12 cellular contexts compared by ENCODE assay signal in the genomic region with DNA sequence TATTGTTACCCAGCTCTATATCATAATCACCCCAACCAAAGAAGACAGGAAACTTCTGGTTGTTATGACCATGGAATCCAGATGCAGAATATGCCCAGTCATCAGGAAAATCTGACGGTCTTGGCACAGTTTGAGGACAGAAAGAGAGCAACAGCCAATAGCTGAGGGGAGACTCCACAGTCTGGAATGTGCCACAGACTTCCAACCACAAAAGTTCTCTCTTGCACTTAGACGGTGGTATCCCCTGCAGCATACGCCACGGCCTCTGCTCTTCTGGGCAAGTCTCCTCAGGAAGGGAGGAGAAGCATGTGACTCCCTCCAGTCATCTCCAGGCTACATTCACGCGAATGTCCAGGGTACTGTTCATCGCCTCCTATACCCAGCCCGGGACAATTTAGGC. TPM values are rescaled to one million over a fixed set of nuclear protein-coding genes. Genes with fewer than 3 reads are reported as not detected.
DNase-seq lines count a peak whose midpoint lies in the region; ATAC-seq and TF ChIP-seq lines count a peak whose summit lies in the region.
"Had no signal": no experiment of that assay in that cellular context is flagged by ENCODE, and none has a peak within 500 bp of the region (broad histone marks: within the 10 kb centered on the region; RNA-seq: fewer than 3 reads in every experiment).

No MANE protein-coding gene starts in this region.

- no peaks in the 10 kb centered on the region for H3K36me3 ChIP-seq in upper lobe of left lung
- H3K36me3 ChIP-seq: ovary had no signal

- H3K27ac ChIP-seq in upper lobe of left lung = no peak overlapping the region
- H3K27ac ChIP-seq: KMS-11 had no signal

- no peaks in the 10 kb centered on the region for H3K9me3 ChIP-seq in upper lobe of left lung
- H3K9me3 ChIP-seq: ovary had no signal

- H3K27me3 ChIP-seq in upper lobe of left lung = no peaks in the 10 kb centered on the region
- H3K27me3 ChIP-seq: ovary had no signal

- peak; percentile 90 for DNase-seq in HT1080 (ENCODE audit: low read depth)
- DNase-seq in cardiac fibroblast (ENCODE audit: low read depth in 2 of 2) = peak; percentile 92
- DNase-seq in kidney tubule cell (ENCODE audit: low spot score) = peak; percentile 92
- DNase-seq in upper lobe of left lung = no peak
- no peak for DNase-seq in NCI-H748 (lab: John Stamatoyannopoulos, UW; ENCODE audit: unreplicated experiment)
- DNase-seq in NCI-H510A (lab: John Stamatoyannopoulos, UW) = no peak
- DNase-seq: GF-D8, NCI-H510A treated with DMSO at 0.1 percent for 48 hours, T-helper 1 cell had no signal

- TF ChIP-seq CTCF in cardiac fibroblast (IDR thresholded peaks at IDR 0.05; ENCODE audit: low read depth, low read length) (no peak), upper lobe of left lung (IDR thresholded peaks at IDR 0.05) (no peak)

- H3K4me3 ChIP-seq in cardiac fibroblast (replicated peaks in 1 of 2; ENCODE audit: low read depth in 2 of 2, low read length in 2 of 2) (no peak overlapping the region), upper lobe of left lung (no peak overlapping the region)
- H3K4me3 ChIP-seq: ovary had no signal

- TF ChIP-seq EP300 in upper lobe of left lung (IDR thresholded peaks at IDR 0.05) = no peak

- WGBS in upper lobe of left lung, 2 donors = 70% methylated on average over 8 of the region's 8 CpGs

- ATAC-seq in upper lobe of left lung (ENCODE audit: low FRiP score in 2 of 2) (peak; percentile 72 to 84), GM19467 (IDR thresholded peaks at IDR 0.05; ENCODE audit: unreplicated experiment) (no peak)

- TF ChIP-seq POLR2A in upper lobe of left lung (IDR thresholded peaks at IDR 0.05) = no peak

- no peaks in the 10 kb centered on the region for H3K4me1 ChIP-seq in upper lobe of left lung

RNA-seq across cellular contexts. Expression of gene ZNF827, which starts 18.4 kb away (rescaled TPM):
- 5.8 and 6.7 TPM in 2 replicates for total RNA-seq in HT1080 (2014; rRNA removed; shearing (Covaris generic))
- polyA plus RNA-seq in HT1080 (2015; cell fraction: cytosol; rRNA removed) = 7.7 and 19.5 TPM in 2 replicates
- 26.2 and 35.2 TPM in 2 replicates for polyA plus RNA-seq in HT1080 (2015; cell fraction: nucleus; rRNA removed)
- 10 to 100 TPM in 5 of 6 donors, 1 to 10 TPM in 1; 8.1 to 68.1 (median 18.3) TPM for total RNA-seq in upper lobe of left lung

Comparison
In these comparisons a context has a peak if more than half of its experiments do, and no peak if none do; other contexts are left out.
1. DNase-seq: peak in HT1080 (single experiment), cardiac fibroblast (2 of 2) and kidney tubule cell (single experiment); none in upper lobe of left lung (0 of 2), NCI-H748 (single experiment) and NCI-H510A (single experiment).